In genomic region chr1:46477153-46477929, GRCh38 we compare ENCODE assay signal across 9 cellular contexts. TPM values are rescaled to one million over a fixed set of nuclear protein-coding genes. Genes with fewer than 3 reads are reported as not detected.
A peak's percentile ranks its signal among the peaks of the same experiment; 100 is the strongest.
DNase-seq lines count a peak whose midpoint lies in the region; ATAC-seq and TF ChIP-seq lines count a peak whose summit lies in the region.
"Had no signal": no experiment of that assay in that cellular context is flagged by ENCODE, and none has a peak within 500 bp of the region (broad histone marks: within the 10 kb centered on the region; RNA-seq: fewer than 3 reads in every experiment).

No MANE protein-coding gene starts in this region.

- TF ChIP-seq CTCF in HFFc6 (IDR thresholded peaks at IDR 0.05): peak; percentile 96
- TF ChIP-seq CTCF in chondrocyte (IDR thresholded peaks at IDR 0.05): peak; percentile 91
- peak; percentile 84 to 94 (median 94) for TF ChIP-seq CTCF in right lobe of liver (IDR thresholded peaks at IDR 0.05)

- intact Hi-C loops in right lobe of liver (cut with DNase I): loop anchor here (5.0 kb wide), 1 partner anchor 50 kb away; no protein-coding TSS in a partner anchor

- peaks cover 0 to 9% (median 0%) of the 10 kb centered on the region in 4 donors for H3K4me1 ChIP-seq in right lobe of liver

- H3K9me3 ChIP-seq in right lobe of liver: no peaks in the 10 kb centered on the region

- TF ChIP-seq POLR2A in right lobe of liver (IDR thresholded peaks at IDR 0.05): no peak

- H3K27ac ChIP-seq in right lobe of liver: no peak overlapping the region

- ATAC-seq in right lobe of liver: peak; percentile 88 to 96 (median 92)
- no peak for ATAC-seq in GM21619 (IDR thresholded peaks at IDR 0.05; ENCODE audit: unreplicated experiment)

- H3K4me1 Mint-ChIP-seq in HFFc6 (ENCODE audit: low read depth): no peaks in the 10 kb centered on the region
- H3K4me1 Mint-ChIP-seq in chondrocyte (ENCODE audit: low read depth): no peaks in the 10 kb centered on the region
- H3K4me1 Mint-ChIP-seq: activated naive CD4-positive, alpha-beta T cell treated with anti-CD3 and anti-CD28 coated beads, Interleukin-2, amount 50 U/mL, for 24 hours had no signal

- H3K4me3 Mint-ChIP-seq in HFFc6 (no peak overlapping the region), chondrocyte (ENCODE audit: unreplicated experiment) (no peak overlapping the region)
- H3K4me3 Mint-ChIP-seq: activated naive CD4-positive, alpha-beta T cell treated with anti-CD3 and anti-CD28 coated beads, Interleukin-2, amount 50 U/mL, for 24 hours had no signal

- H3K27me3 ChIP-seq in right lobe of liver: no peaks in the 10 kb centered on the region

- peak; percentile 50 for DNase-seq in DMS153 (lab: John Stamatoyannopoulos, UW)
- peak; percentile 50 for DNase-seq in HFFc6
- peak; percentile 38 for DNase-seq in NCI-H226
- peak; percentile 85 for DNase-seq in activated CD4-positive, alpha-beta T cell treated with anti-CD3 and anti-CD28 coated beads for 48 hours
- no peak for DNase-seq in chondrocyte (ENCODE audit: low spot score)
- peak; percentile 71 to 76 (median 74) for DNase-seq in right lobe of liver
- peak; percentile 60 to 78 (median 64) for DNase-seq in stimulated activated CD4-positive, alpha-beta T cell treated with anti-CD3 and anti-CD28 coated beads, TNF-alpha, amount 100 ng/mL, for 24 hours (ENCODE audit: low read depth in 3 of 3)

- no peaks in the 10 kb centered on the region for H3K36me3 Mint-ChIP-seq in HFFc6 (ENCODE audit: low read depth)
- H3K36me3 Mint-ChIP-seq in chondrocyte (ENCODE audit: low read depth): no peaks in the 10 kb centered on the region
- H3K36me3 Mint-ChIP-seq: activated naive CD4-positive, alpha-beta T cell treated with anti-CD3 and anti-CD28 coated beads, Interleukin-2, amount 50 U/mL, for 24 hours had no signal

- no peaks in the 10 kb centered on the region for H3K36me3 ChIP-seq in right lobe of liver

- H3K27ac Mint-ChIP-seq in HFFc6 (no peak overlapping the region), chondrocyte (ENCODE audit: unreplicated experiment) (no peak overlapping the region)
- H3K27ac Mint-ChIP-seq: activated naive CD4-positive, alpha-beta T cell treated with anti-CD3 and anti-CD28 coated beads, Interleukin-2, amount 50 U/mL, for 24 hours had no signal

- 31% methylated on average over 11 of the region's 11 CpGs for WGBS in right lobe of liver (ENCODE audit: insufficient coverage, low coverage, low lambda C conversion rate, missing lambda C conversion rate)

- H3K27me3 Mint-ChIP-seq in HFFc6 (ENCODE audit: insufficient read depth): peaks cover 41% of the 10 kb centered on the region
- peaks cover 32% of the 10 kb centered on the region for H3K27me3 Mint-ChIP-seq in chondrocyte (ENCODE audit: low read depth)

- no peak overlapping the region for H3K4me3 ChIP-seq in right lobe of liver

- H3K9me3 Mint-ChIP-seq in HFFc6 (no peaks in the 10 kb centered on the region), chondrocyte (ENCODE audit: low read depth) (no peaks in the 10 kb centered on the region)
- H3K9me3 Mint-ChIP-seq: activated naive CD4-positive, alpha-beta T cell treated with anti-CD3 and anti-CD28 coated beads, Interleukin-2, amount 50 U/mL, for 24 hours had no signal

RNA-seq across cellular contexts. Expression of gene DMBX1, which starts 12.3 kb away (rescaled TPM):
- total RNA-seq in HFFc6 (2021; fragmentation: NEBNext Ultra II Directional; extraction: Animal tissue kit (Norgen Biotek cat#: 25700)): not detected
- not detected in 3 replicates for total RNA-seq in chondrocyte
- total RNA-seq in right lobe of liver: not detected
